In the genomic region with DNA sequence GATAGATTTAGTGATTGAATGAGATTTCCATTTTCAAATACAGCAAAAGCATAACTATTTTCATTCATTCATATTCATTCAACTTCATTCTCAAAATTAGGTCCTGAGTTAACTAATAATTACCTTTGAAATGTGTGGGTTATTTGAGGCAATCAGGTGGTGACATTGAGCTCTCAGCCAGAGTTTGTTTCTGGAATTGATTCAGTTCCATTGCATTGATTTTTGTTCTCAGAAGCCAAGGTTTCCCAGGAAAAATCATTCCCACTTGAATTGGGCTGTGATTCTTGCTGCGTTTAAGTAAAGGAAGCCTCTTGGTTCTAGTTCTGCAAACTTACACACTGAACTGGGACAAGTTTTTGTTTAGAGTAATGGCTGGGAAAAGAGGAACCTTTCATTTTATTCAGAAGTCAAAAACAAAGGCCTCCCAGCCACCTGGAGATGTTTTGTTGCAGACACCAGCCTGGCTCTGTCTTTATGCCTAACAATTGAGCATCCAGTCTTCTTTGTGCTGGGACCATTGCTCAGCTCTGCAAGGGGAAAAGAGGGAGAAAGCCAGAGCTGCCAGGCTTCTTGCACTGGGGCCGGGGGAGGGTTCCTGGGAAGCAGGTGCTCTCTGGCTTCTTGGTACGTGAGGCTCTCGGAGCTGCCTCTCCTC, we compare ENCODE assay signal across 14 cellular contexts.
DNase-seq lines count a peak whose midpoint lies in the region; ATAC-seq and TF ChIP-seq lines count a peak whose summit lies in the region.
"Had no signal": no experiment of that assay in that cellular context is flagged by ENCODE, and none has a peak within 500 bp of the region (broad histone marks: within the 10 kb centered on the region; RNA-seq: fewer than 3 reads in every experiment).

No MANE protein-coding gene starts in this region.

- H4K20me1 ChIP-seq in GM23248 (ENCODE audit: insufficient read depth) (peaks cover 12% of the 10 kb centered on the region; the same call in 1 of the 2 replicates), IMR-90 (ENCODE audit: insufficient read depth, low read length) (peaks cover 95% of the 10 kb centered on the region)

- H3K27ac Mint-ChIP-seq in stimulated activated memory B cell treated with anti-CD40 and anti-IgM and Interleukin-4, amounts not matched to agents 10 μg/mL and 1 μg/mL and 100 μg/mL, for 72 hours: peak overlapping the region; percentile 20
- H3K27ac Mint-ChIP-seq: naive thymus-derived CD8-positive, alpha-beta T cell had no signal

- H3K9me3 ChIP-seq in GM23248 (ENCODE audit: low read depth): no peaks in the 10 kb centered on the region
- no peaks in the 10 kb centered on the region for H3K9me3 ChIP-seq in IMR-90 (ENCODE audit: control insufficient read depth, insufficient read depth, low read length)
- no peaks in the 10 kb centered on the region for H3K9me3 ChIP-seq in Peyer's patch
- H3K9me3 ChIP-seq: adrenal gland, thyroid gland had no signal

- no peak for TF ChIP-seq RAD21 in IMR-90 (IDR thresholded peaks at IDR 0.05; ENCODE audit: low read length)

- 83 to 85% methylated on average over 4 of the region's 4 CpGs for WGBS in GM23248 (ENCODE audit: low coverage in 1 of 2, low lambda C conversion rate in 2 of 2, missing lambda C conversion rate in 2 of 2), 2 experiments
- WGBS in IMR-90 (ENCODE audit: extremely low coverage in 2 of 2, insufficient read length in 1 of 2), 2 experiments: 100% methylated on average over 2 of the region's 4 CpGs; no CpG with 5 or more reads in 1 of the 2 experiments

- no peak overlapping the region for H2BK15ac ChIP-seq in IMR-90 (ENCODE audit: low read depth, low read length)

- H3K4me3 ChIP-seq in GM23248: no peak overlapping the region
- H3K4me3 ChIP-seq in IMR-90 (ENCODE audit: insufficient read depth, low read depth, low read length): no peak overlapping the region
- H3K4me3 ChIP-seq in Peyer's patch: no peak overlapping the region
- H3K4me3 ChIP-seq: adrenal gland, thyroid gland had no signal

- peaks cover 49 to 86% of the 10 kb centered on the region in 2 experiments for H3K79me1 ChIP-seq in IMR-90 (ENCODE audit: low read depth in 1 of 2, low read length in 2 of 2)

- H3K27me3 ChIP-seq in GM23248 (replicated peaks; ENCODE audit: insufficient read depth) (no peaks in the 10 kb centered on the region), IMR-90 (ENCODE audit: control insufficient read depth, insufficient read depth, low read length) (no peaks in the 10 kb centered on the region), Peyer's patch (no peaks in the 10 kb centered on the region)
- H3K27me3 ChIP-seq: adrenal gland, thyroid gland had no signal

- no peaks in the 10 kb centered on the region for H3K9me2 ChIP-seq in GM23248 (ENCODE audit: insufficient read depth)

- peaks cover 88% of the 10 kb centered on the region for H3F3A ChIP-seq in GM23248 (ENCODE audit: insufficient read depth)

- no peak overlapping the region for H2BK5ac ChIP-seq in IMR-90 (ENCODE audit: low read depth, low read length, poor library complexity, severe bottlenecking)

- no peak overlapping the region for H3K23ac ChIP-seq in IMR-90 (ENCODE audit: low read depth, low read length)

- H2AK9ac ChIP-seq in IMR-90 (replicated peaks; ENCODE audit: low read depth, low read length, poor library complexity): no peak overlapping the region

- no peak overlapping the region for H3K4ac ChIP-seq in IMR-90 (ENCODE audit: low read depth, low read length)

- H4K5ac ChIP-seq in IMR-90 (ENCODE audit: low read depth, low read length): no peak overlapping the region

- no TSS peak for BruUV-seq in IMR-90 (replicated peaks; lab: Mats Ljungman, UMichigan)

- TF ChIP-seq POLR2A in IMR-90 (IDR thresholded peaks at IDR 0.05; ENCODE audit: low read depth, low read length): no peak
- TF ChIP-seq POLR2A in Peyer's patch (IDR thresholded peaks at IDR 0.05): no peak

- no peak overlapping the region; the same call in 1 of the 2 replicates for H3K14ac ChIP-seq in IMR-90 (replicated peaks; ENCODE audit: low read depth, low read length)

- no peak; the same call in 1 of the 2 replicates for ATAC-seq in IMR-90 (ENCODE audit: low read depth)
- ATAC-seq in stimulated activated memory B cell treated with anti-CD40 and anti-IgM and Interleukin-4, amounts not matched to agents 10 μg/mL and 1 μg/mL and 100 μg/mL, for 72 hours: peak; percentile 64
- ATAC-seq: HCT116; naive thymus-derived CD8-positive, alpha-beta T cell had no signal

- no peak overlapping the region for H4K91ac ChIP-seq in IMR-90 (ENCODE audit: insufficient read depth, low read depth, low read length)

- H3K4me2 ChIP-seq in GM23248 (ENCODE audit: unreplicated experiment) (no peak overlapping the region), IMR-90 (ENCODE audit: low read depth, low read length) (no peak overlapping the region)

- TF ChIP-seq CTCF in IMR-90 (conservative IDR thresholded peaks at IDR 0.05; ENCODE audit: low read depth, low read length) (no peak), Peyer's patch (IDR thresholded peaks at IDR 0.05) (no peak)

- no peak overlapping the region for H2AK5ac ChIP-seq in IMR-90 (ENCODE audit: low read depth, low read length)

- CTCF ChIA-PET in IMR-90 (lab: Yijun Ruan, JAX): interaction anchor here (0.5 to 1.1 kb wide), 2 partner anchors 10 to 245 kb away, joined by 3 read pairs; no protein-coding TSS in a partner anchor

- peaks cover 100% of the 10 kb centered on the region for H3K79me2 ChIP-seq in GM23248 (ENCODE audit: insufficient read depth)

- H3K27ac ChIP-seq in GM23248 (peak overlapping the region; percentile 34), IMR-90 (ENCODE audit: insufficient read depth, low read length) (peak overlapping the region; percentile 1; the same call in 1 of the 2 replicates), Peyer's patch (no peak overlapping the region)
- H3K27ac ChIP-seq: adrenal gland, thyroid gland had no signal

- POLR2A ChIA-PET in IMR-90 (lab: Charles Lee; ENCODE audit: unreplicated experiment): no interaction called here

- peaks cover 41% of the 10 kb centered on the region for H3K4me1 Mint-ChIP-seq in stimulated activated memory B cell treated with anti-CD40 and anti-IgM and Interleukin-4, amounts not matched to agents 10 μg/mL and 1 μg/mL and 100 μg/mL, for 72 hours

- H3K56ac ChIP-seq in IMR-90 (ENCODE audit: extremely low read depth, insufficient read depth, low read length): no peak overlapping the region

- H3K36me3 ChIP-seq in GM23248 (ENCODE audit: low read depth) (peaks cover 88% of the 10 kb centered on the region), IMR-90 (ENCODE audit: control insufficient read depth, insufficient read depth, low read length) (peaks cover 66% of the 10 kb centered on the region), Peyer's patch (peaks cover 0 to 38% (median 0%) of the 10 kb centered on the region in 3 donors)

- H3K36me3 Mint-ChIP-seq in stimulated activated memory B cell treated with anti-CD40 and anti-IgM and Interleukin-4, amounts not matched to agents 10 μg/mL and 1 μg/mL and 100 μg/mL, for 72 hours: peaks cover 62% of the 10 kb centered on the region
- H3K36me3 Mint-ChIP-seq: naive thymus-derived CD8-positive, alpha-beta T cell had no signal

- no peak overlapping the region for H2BK120ac ChIP-seq in IMR-90 (ENCODE audit: low read depth, low read length)

- dilution Hi-C loops in IMR-90 (cut with HindIII; ENCODE audit: low sequenced_read_pairs, unreplicated experiment): no loop called here

- no peak overlapping the region for H2BK20ac ChIP-seq in IMR-90 (ENCODE audit: low read depth, low read length)

- in situ Hi-C loops in GM23248 (cut with MboI) (no loop called here), IMR-90 (cut with MboI; ENCODE audit: low sequenced_read_pairs) (no loop called here)

- peak overlapping the region; percentile 31 for H3K4me3 Mint-ChIP-seq in stimulated activated memory B cell treated with anti-CD40 and anti-IgM and Interleukin-4, amounts not matched to agents 10 μg/mL and 1 μg/mL and 100 μg/mL, for 72 hours
- H3K4me3 Mint-ChIP-seq: naive thymus-derived CD8-positive, alpha-beta T cell had no signal

- H3K9me3 Mint-ChIP-seq in stimulated activated memory B cell treated with anti-CD40 and anti-IgM and Interleukin-4, amounts not matched to agents 10 μg/mL and 1 μg/mL and 100 μg/mL, for 72 hours: no peaks in the 10 kb centered on the region
- H3K9me3 Mint-ChIP-seq: naive thymus-derived CD8-positive, alpha-beta T cell had no signal

- DNase-seq in GM23248: no peak
- no peak for DNase-seq in IMR-90
- peak; percentile 60 for DNase-seq in iPS DF 19.7 (ENCODE audit: low read depth, low spot score)
- no peak for DNase-seq in Peyer's patch
- DNase-seq in activated CD4-positive, CD25-positive, alpha-beta regulatory T cell treated with anti-CD3 and anti-CD28 coated beads, Interleukin-2, amount 50 U/mL, for 72 hours: no peak
- DNase-seq in activated T-cell treated with anti-CD3 and anti-CD28 coated beads, Interleukin-2, amount 50 U/mL, for 48 hours: no peak
- DNase-seq: activated CD8-positive, alpha-beta memory T cell treated with anti-CD3 and anti-CD28 coated beads, Interleukin-2, amount 50 U/mL, for 48 hours; adrenal gland; naive thymus-derived CD8-positive, alpha-beta T cell; NCI-H1105; NCI-H748 treated with DMSO at 0.1 percent for 48 hours; thyroid gland had no signal

- H2AFZ ChIP-seq in GM23248: no peak overlapping the region
- no peak overlapping the region for H2AFZ ChIP-seq in IMR-90 (replicated peaks; ENCODE audit: low read length, poor library complexity)

- H3K18ac ChIP-seq in IMR-90 (ENCODE audit: low read depth, low read length): no peak overlapping the region

- H3K9ac ChIP-seq in GM23248 (no peak overlapping the region), IMR-90 (ENCODE audit: low read depth, low read length) (no peak overlapping the region)

- peaks cover 24% of the 10 kb centered on the region for H3K9me1 ChIP-seq in IMR-90 (ENCODE audit: insufficient read depth, low read length)

- intact Hi-C loops in IMR-90 (cut with micrococcal nuclease): no loop called here

- H4K8ac ChIP-seq in IMR-90 (ENCODE audit: low read depth in 2 of 2, low read length in 2 of 2): no peak overlapping the region; a peak in 1 of 4 replicates

- no peaks in the 10 kb centered on the region for H3K27me3 Mint-ChIP-seq in stimulated activated memory B cell treated with anti-CD40 and anti-IgM and Interleukin-4, amounts not matched to agents 10 μg/mL and 1 μg/mL and 100 μg/mL, for 72 hours

- H3K4me1 ChIP-seq in GM23248 (ENCODE audit: insufficient read depth) (peaks cover 11% of the 10 kb centered on the region; the same call in 1 of the 2 replicates), IMR-90 (ENCODE audit: control insufficient read depth, insufficient read depth, low read length) (peaks cover 22% of the 10 kb centered on the region), Peyer's patch (peaks cover 0 to 10% (median 8%) of the 10 kb centered on the region in 4 donors)
- H3K4me1 ChIP-seq: thyroid gland had no signal

TF ChIP-seq in IMR-90, 13 proteins besides CTCF, POLR2A, EP300 and RAD21:
- no peak for TF ChIP-seq RFX5 (IDR thresholded peaks at IDR 0.05; ENCODE audit: low read depth, low read length)
- TF ChIP-seq BHLHE40 (IDR thresholded peaks at IDR 0.05; ENCODE audit: low read depth, low read length): no peak
- TF ChIP-seq MAZ (IDR thresholded peaks at IDR 0.05; ENCODE audit: borderline replicate concordance, low read depth, low read length): no peak
- no peak for TF ChIP-seq FOS (IDR thresholded peaks at IDR 0.05; ENCODE audit: low read depth, low read length)
- TF ChIP-seq MAFK (IDR thresholded peaks at IDR 0.05; ENCODE audit: low read depth, low read length): no peak
- TF ChIP-seq RCOR1 (IDR thresholded peaks at IDR 0.05; ENCODE audit: insufficient replicate concordance, low read length): no peak

Comparison
In these comparisons a context has a peak if more than half of its experiments do, and no peak if none do; other contexts are left out.
1. H3K27ac ChIP-seq: peak in GM23248 (single experiment) and IMR-90 (single experiment); none in Peyer's patch (0 of 4).